In the genomic region with DNA sequence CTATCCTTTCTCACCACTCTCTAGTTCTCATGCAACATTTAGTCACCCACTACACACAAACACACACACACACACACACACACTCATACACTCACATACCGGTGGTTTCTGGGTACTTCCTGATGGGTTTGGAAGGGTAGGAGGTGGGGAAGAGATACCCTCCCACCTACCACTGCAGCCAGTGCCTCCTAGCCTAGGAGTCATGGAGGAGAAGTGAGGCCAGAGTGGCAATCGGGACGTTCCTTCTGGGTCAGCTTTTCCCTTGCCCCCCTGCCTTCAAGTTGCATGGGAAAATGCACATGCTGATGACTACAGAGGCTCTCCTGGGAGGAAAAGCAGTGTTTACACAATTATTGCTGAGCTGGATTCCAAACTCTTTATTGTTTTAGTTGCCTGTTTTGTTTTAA, we compare ENCODE assay signal across 15 cellular contexts. TPM values are rescaled to one million over a fixed set of nuclear protein-coding genes. Genes with fewer than 3 reads are reported as not detected.
DNase-seq lines count a peak whose midpoint lies in the region; TF ChIP-seq lines count a peak whose summit lies in the region.
"Had no signal": no experiment of that assay in that cellular context is flagged by ENCODE, and none has a peak within 500 bp of the region (broad histone marks: within the 10 kb centered on the region; RNA-seq: fewer than 3 reads in every experiment).

No MANE protein-coding gene starts in this region.

- intact Hi-C loops in vagina (cut with DNase I): no loop called here

- no peaks in the 10 kb centered on the region for H3K27me3 ChIP-seq in vagina

- H3K4me1 ChIP-seq in vagina: peaks cover 17% of the 10 kb centered on the region

- DNase-seq in DMS53 (lab: John Stamatoyannopoulos, UW): peak; percentile 36
- no peak for DNase-seq in DMS53 treated with DMSO at 0.1 percent for 48 hours (lab: John Stamatoyannopoulos, UW; ENCODE audit: unreplicated experiment)
- peak; percentile 77 for DNase-seq in choroid plexus epithelial cell (ENCODE audit: low read depth)
- peak; percentile 18 for DNase-seq in left kidney (ENCODE audit: low read depth, low spot score)
- DNase-seq in vagina (ENCODE audit: extremely low spot score in 2 of 2): no peak
- DNase-seq in NCI-H2171 (lab: John Stamatoyannopoulos, UW): no peak
- no peak for DNase-seq in activated naive CD4-positive, alpha-beta T cell treated with Interleukin-2 at 50 U/mL for 16 hours
- no peak for DNase-seq in NCI-H748 (lab: John Stamatoyannopoulos, UW; ENCODE audit: unreplicated experiment)
- DNase-seq: activated CD8-positive, alpha-beta T cell treated with anti-CD3 and anti-CD28 coated beads, Interleukin-2, amount 10 ng/mL, durations not matched to agents 7 days and 5 days; activated naive CD8-positive, alpha-beta T cell treated with anti-CD3 and anti-CD28 coated beads, Interleukin-2, amount 50 U/mL, for 24 hours; esophagus squamous epithelium; midbrain; MM.1S; NCI-H526 had no signal

- TF ChIP-seq CTCF in choroid plexus epithelial cell (conservative IDR thresholded peaks at IDR 0.05; ENCODE audit: low read depth, low read length) (no peak), vagina (IDR thresholded peaks at IDR 0.05) (no peak)

- TF ChIP-seq POLR2A in vagina (IDR thresholded peaks at IDR 0.05): no peak

- H3K36me3 ChIP-seq in vagina: no peaks in the 10 kb centered on the region
- H3K36me3 ChIP-seq: esophagus squamous epithelium had no signal

- no peaks in the 10 kb centered on the region for H3K9me3 ChIP-seq in vagina
- H3K9me3 ChIP-seq: esophagus squamous epithelium had no signal

- peak overlapping the region; percentile 31 for H3K27ac ChIP-seq in vagina
- H3K27ac ChIP-seq: 22Rv1 had no signal

- no peak overlapping the region for H3K4me3 ChIP-seq in choroid plexus epithelial cell (ENCODE audit: low read depth, low read length)
- H3K4me3 ChIP-seq in vagina: no peak overlapping the region
- H3K4me3 ChIP-seq: esophagus squamous epithelium had no signal

RNA-seq across cellular contexts. Expression of gene SPATS2L, which starts 53.8 kb away (rescaled TPM):
- 65.6 TPM for total RNA-seq in vagina

Comparison
In these comparisons a context has a peak if more than half of its experiments do, and no peak if none do; other contexts are left out.
1. DNase-seq: peak in DMS53 (single experiment), choroid plexus epithelial cell (single experiment) and left kidney (single experiment); none in DMS53 treated with DMSO at 0.1 percent for 48 hours (single experiment), vagina (0 of 2), NCI-H2171 (single experiment), activated naive CD4-positive, alpha-beta T cell treated with Interleukin-2 at 50 U/mL for 16 hours (single experiment) and NCI-H748 (single experiment).